Comparison of ENCODE assay signal across 11 cellular contexts in genomic region chr15:67178569-67179210, GRCh38.
DNase-seq lines count a peak whose midpoint lies in the region; ATAC-seq, FAIRE-seq and TF ChIP-seq lines count a peak whose summit lies in the region.
"Had no signal": no experiment of that assay in that cellular context is flagged by ENCODE, and none has a peak within 500 bp of the region (broad histone marks: within the 10 kb centered on the region; RNA-seq: fewer than 3 reads in every experiment).

No MANE protein-coding gene starts in this region.

- FAIRE-seq in urothelium cell line (lab: Jason Lieb, UNC), result peak; percentile 98

- H3K36me3 Mint-ChIP-seq in activated CD8-positive, alpha-beta memory T cell treated with anti-CD3 and anti-CD28 coated beads, Interleukin-2, amount 10 ng/mL, durations not matched to agents 7 days and 5 days, result peaks cover 26% of the 10 kb centered on the region

- no peak for DNase-seq in activated CD8-positive, alpha-beta memory T cell treated with anti-CD3 and anti-CD28 coated beads, Interleukin-2, amount 10 ng/mL, durations not matched to agents 7 days and 5 days
- DNase-seq in activated CD8-positive, alpha-beta memory T cell treated with anti-CD3 and anti-CD28 coated beads, Interleukin-2, amount 50 U/mL, for 4 hours, result no peak
- peak; percentile 65 for DNase-seq in brain pericyte (ENCODE audit: low read depth, low spot score)
- peak; percentile 93 for DNase-seq in kidney glomerular epithelial cell (lab: John Stamatoyannopoulos, UW)
- peak; percentile 96 for DNase-seq in urothelium cell line (ENCODE audit: low spot score)
- no peak for DNase-seq in NCI-H748 (lab: John Stamatoyannopoulos, UW; ENCODE audit: unreplicated experiment)
- no peak for DNase-seq in right lobe of liver
- DNase-seq: Karpas-422, SIG-M5 had no signal

- H3K9me3 ChIP-seq in right lobe of liver, result no peaks in the 10 kb centered on the region

- H3K4me1 ChIP-seq in right lobe of liver, result no peaks in the 10 kb centered on the region

- H3K4me3 ChIP-seq in right lobe of liver, result no peak overlapping the region

- no peak for TF ChIP-seq POLR2A in right lobe of liver (IDR thresholded peaks at IDR 0.05)

- peaks cover 24% of the 10 kb centered on the region for H3K4me1 Mint-ChIP-seq in activated CD8-positive, alpha-beta memory T cell treated with anti-CD3 and anti-CD28 coated beads, Interleukin-2, amount 10 ng/mL, durations not matched to agents 7 days and 5 days

- no peaks in the 10 kb centered on the region for H3K9me3 Mint-ChIP-seq in activated CD8-positive, alpha-beta memory T cell treated with anti-CD3 and anti-CD28 coated beads, Interleukin-2, amount 10 ng/mL, durations not matched to agents 7 days and 5 days (ENCODE audit: low read depth)
- H3K9me3 Mint-ChIP-seq: activated naive CD4-positive, alpha-beta T cell treated with anti-CD3 and anti-CD28 coated beads, Interleukin-2, amount 50 U/mL, for 72 hours had no signal

- no peak for ATAC-seq in activated CD8-positive, alpha-beta memory T cell treated with anti-CD3 and anti-CD28 coated beads, Interleukin-2, amount 10 ng/mL, durations not matched to agents 7 days and 5 days
- ATAC-seq in HG03442 (IDR thresholded peaks at IDR 0.05; ENCODE audit: unreplicated experiment) (no peak), right lobe of liver (no peak)
- ATAC-seq: activated naive CD4-positive, alpha-beta T cell treated with anti-CD3 and anti-CD28 coated beads, Interleukin-2, amount 50 U/mL, for 72 hours had no signal

- no peak for TF ChIP-seq CTCF in right lobe of liver (IDR thresholded peaks at IDR 0.05)

- H3K4me3 Mint-ChIP-seq in activated CD8-positive, alpha-beta memory T cell treated with anti-CD3 and anti-CD28 coated beads, Interleukin-2, amount 10 ng/mL, durations not matched to agents 7 days and 5 days, result no peak overlapping the region

- no peaks in the 10 kb centered on the region for H3K27me3 Mint-ChIP-seq in activated CD8-positive, alpha-beta memory T cell treated with anti-CD3 and anti-CD28 coated beads, Interleukin-2, amount 10 ng/mL, durations not matched to agents 7 days and 5 days

- no peak overlapping the region for H3K27ac ChIP-seq in right lobe of liver

- 87% methylated on average over 7 of the region's 11 CpGs for WGBS in right lobe of liver (ENCODE audit: insufficient coverage, low coverage, low lambda C conversion rate, missing lambda C conversion rate)

- CTCF ChIA-PET in activated CD8-positive, alpha-beta memory T cell treated with anti-CD3 and anti-CD28 coated beads, Interleukin-2, amount 10 ng/mL, durations not matched to agents 7 days and 5 days (lab: Charles Lee), result no interaction called here

- peaks cover 0 to 13% (median 5%) of the 10 kb centered on the region in 4 donors for H3K36me3 ChIP-seq in right lobe of liver

- intact Hi-C loops in right lobe of liver (cut with DNase I), result loop anchor here in 1 of 2 donors (10.0 kb wide), 1 partner anchor 104 kb away; no protein-coding TSS in a partner anchor

- H3K27me3 ChIP-seq in right lobe of liver, result no peaks in the 10 kb centered on the region

- H3K27ac Mint-ChIP-seq in activated CD8-positive, alpha-beta memory T cell treated with anti-CD3 and anti-CD28 coated beads, Interleukin-2, amount 10 ng/mL, durations not matched to agents 7 days and 5 days, result peak overlapping the region; percentile 1

Comparison
In these comparisons a context has a peak if more than half of its experiments do, and no peak if none do; other contexts are left out.
1. DNase-seq: peak in brain pericyte (single experiment), kidney glomerular epithelial cell (single experiment) and urothelium cell line (single experiment); none in activated CD8-positive, alpha-beta memory T cell treated with anti-CD3 and anti-CD28 coated beads, Interleukin-2, amount 10 ng/mL, durations not matched to agents 7 days and 5 days (single experiment), activated CD8-positive, alpha-beta memory T cell treated with anti-CD3 and anti-CD28 coated beads, Interleukin-2, amount 50 U/mL, for 4 hours (single experiment), NCI-H748 (single experiment) and right lobe of liver (0 of 3).